In the genomic region with DNA sequence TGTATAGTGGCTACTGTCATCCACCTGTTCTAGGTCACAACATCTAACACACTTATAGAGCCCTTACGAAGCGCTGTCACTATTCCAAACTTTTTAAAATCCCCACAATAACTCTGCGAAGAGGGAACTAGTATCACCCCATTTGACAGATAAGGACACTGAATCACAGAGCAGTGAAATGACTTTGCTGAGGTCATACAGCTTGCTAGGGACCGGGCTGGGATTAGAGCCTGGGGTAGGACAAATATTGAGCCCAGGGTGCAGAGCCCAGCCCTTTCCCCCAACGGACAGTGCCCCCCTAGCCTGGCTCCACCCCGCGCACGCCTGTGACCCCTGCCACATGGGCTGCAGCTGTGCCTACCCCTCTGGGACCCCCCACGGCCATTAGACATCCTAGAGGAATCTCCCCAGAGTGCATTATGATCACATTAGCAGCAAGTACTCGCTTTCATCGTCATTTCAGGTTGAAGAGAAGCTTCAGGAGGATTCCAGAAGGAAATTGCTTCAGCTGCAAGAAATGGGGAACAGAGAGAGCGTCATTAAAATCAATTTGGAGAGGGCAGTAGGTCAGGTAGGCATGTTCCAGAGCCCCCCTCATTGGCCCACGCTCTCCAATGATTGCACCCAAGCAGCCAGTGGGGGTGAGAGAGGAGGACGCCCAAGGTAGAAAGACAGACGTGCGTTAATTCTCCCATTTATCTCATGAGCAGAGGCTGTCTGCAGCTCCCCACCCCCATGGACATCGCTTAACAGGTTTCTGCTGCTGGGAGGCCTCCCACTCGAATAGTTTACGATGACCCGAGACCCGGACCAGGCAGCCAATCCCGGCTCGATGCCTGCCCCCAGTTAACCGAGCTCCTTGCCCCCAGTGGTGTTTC, we compare ENCODE assay signal across 15 cellular contexts.
DNase-seq lines count a peak whose midpoint lies in the region; TF ChIP-seq lines count a peak whose summit lies in the region.
"Had no signal": no experiment of that assay in that cellular context is flagged by ENCODE, and none has a peak within 500 bp of the region (broad histone marks: within the 10 kb centered on the region; RNA-seq: fewer than 3 reads in every experiment).

No MANE protein-coding gene starts in this region.

- peaks cover 0 to 11% (median 6%) of the 10 kb centered on the region in 8 donors for H3K9me3 Mint-ChIP-seq in CD4-positive, alpha-beta memory T cell

- no peak overlapping the region for H3K9ac ChIP-seq in mesendoderm (ENCODE audit: low read length)
- H3K9ac ChIP-seq in trophoblast cell (ENCODE audit: low read length), result no peak overlapping the region

- no peak overlapping the region for H3K14ac ChIP-seq in trophoblast cell (ENCODE audit: low read length)

- peaks cover 4 to 7% of the 10 kb centered on the region in 2 donors for H3K27me3 Mint-ChIP-seq in CD4-positive, alpha-beta memory T cell

- H3K4ac ChIP-seq in mesendoderm (ENCODE audit: low read depth, low read length), result no peak overlapping the region
- H3K4ac ChIP-seq in trophoblast cell (ENCODE audit: low read depth, low read length), result no peak overlapping the region

- H4K8ac ChIP-seq in mesendoderm (ENCODE audit: low read depth, low read length), result no peak overlapping the region
- H4K8ac ChIP-seq in trophoblast cell (ENCODE audit: low read depth, low read length), result no peak overlapping the region

- peaks cover 0 to 6% (median 0%) of the 10 kb centered on the region in 4 donors for H3K4me1 Mint-ChIP-seq in CD4-positive, alpha-beta memory T cell
- H3K4me1 Mint-ChIP-seq: activated B cell treated with CpG ODN at 0.5 μM for 24 hours; stimulated activated naive CD8-positive, alpha-beta T cell treated with anti-CD3 and anti-CD28 coated beads, Interleukin-15, amount 100 ng/mL, for 72 hours had no signal

- H3K79me1 ChIP-seq in mesendoderm (ENCODE audit: low read length) (no peaks in the 10 kb centered on the region), trophoblast cell (ENCODE audit: low read length) (no peaks in the 10 kb centered on the region)

- H2BK12ac ChIP-seq in trophoblast cell (ENCODE audit: low read length), result no peak overlapping the region

- DNase-seq in Daoy (ENCODE audit: low read depth) (peak; percentile 22), NCI-H460 (ENCODE audit: extremely low read depth, low read depth) (peak; percentile 55), choroid plexus epithelial cell (ENCODE audit: low read depth) (peak; percentile 24), mesendoderm (peak; percentile 25), trophoblast cell (no peak), midbrain (lab: John Stamatoyannopoulos, UW) (no peak)
- no peak for DNase-seq in central memory CD4-positive, alpha-beta T cell
- no peak for DNase-seq in CD4-positive, alpha-beta memory T cell
- DNase-seq: NCI-H1417 treated with DMSO at 0.1 percent for 48 hours had no signal

- H3K36me3 ChIP-seq in mesendoderm (ENCODE audit: control insufficient read depth, insufficient read depth, low read length), result no peaks in the 10 kb centered on the region
- H3K36me3 ChIP-seq in trophoblast cell (ENCODE audit: control insufficient read depth in 1 of 2, insufficient read depth in 2 of 2, low read length in 2 of 2), result no peaks in the 10 kb centered on the region
- no peaks in the 10 kb centered on the region for H3K36me3 ChIP-seq in CD4-positive, alpha-beta memory T cell (ENCODE audit: insufficient read depth, low read length)
- H3K36me3 ChIP-seq: uterus had no signal

- H3K4me3 ChIP-seq in choroid plexus epithelial cell (ENCODE audit: low read depth, low read length), result no peak overlapping the region
- H3K4me3 ChIP-seq in mesendoderm (ENCODE audit: low read length), result no peak overlapping the region
- H3K4me3 ChIP-seq in trophoblast cell (ENCODE audit: low read depth, low read length), result no peak overlapping the region
- no peak overlapping the region for H3K4me3 ChIP-seq in CD4-positive, alpha-beta memory T cell (ENCODE audit: low read length in 2 of 2)
- H3K4me3 ChIP-seq: uterus had no signal

- H2BK5ac ChIP-seq in mesendoderm (ENCODE audit: low read length) (no peak overlapping the region), trophoblast cell (ENCODE audit: low read depth, low read length, poor library complexity) (no peak overlapping the region)

- CTCF ChIA-PET in CD4-positive, alpha-beta memory T cell (lab: Charles Lee; ENCODE audit: partially characterized antibody), result interaction anchor here (0.9 to 7.8 kb wide), 22 partner anchors 10 to 196 kb away, joined by 3 to 274 read pairs (median 4); a partner anchor contains a TSS

- H3K27ac ChIP-seq in mesendoderm (ENCODE audit: low read depth, low read length) (no peak overlapping the region), trophoblast cell (ENCODE audit: low read depth, low read length) (no peak overlapping the region)
- H3K27ac ChIP-seq in CD4-positive, alpha-beta memory T cell (ENCODE audit: low read depth, low read length), result no peak overlapping the region
- H3K27ac ChIP-seq: HL-60, uterus had no signal

- H2BK15ac ChIP-seq in mesendoderm (replicated peaks; ENCODE audit: low read depth), result no peak overlapping the region

- no peak overlapping the region for H4K91ac ChIP-seq in trophoblast cell (ENCODE audit: low read depth, low read length)

- H2BK120ac ChIP-seq in mesendoderm (ENCODE audit: low read depth, low read length) (no peak overlapping the region), trophoblast cell (ENCODE audit: insufficient read depth, low read length, poor library complexity) (no peak overlapping the region)

- H3K4me1 ChIP-seq in mesendoderm (ENCODE audit: control insufficient read depth, low read depth, low read length), result no peaks in the 10 kb centered on the region
- H3K4me1 ChIP-seq in trophoblast cell (ENCODE audit: control insufficient read depth in 1 of 2, insufficient read depth in 2 of 2, low read length in 2 of 2), result peaks cover 4 to 8% of the 10 kb centered on the region in 2 experiments
- H3K4me1 ChIP-seq in CD4-positive, alpha-beta memory T cell (ENCODE audit: insufficient read depth, low read length), result peaks cover 5% of the 10 kb centered on the region

- H3K79me2 ChIP-seq in mesendoderm (ENCODE audit: control insufficient read depth, insufficient read depth, low read length) (no peaks in the 10 kb centered on the region), trophoblast cell (ENCODE audit: control insufficient read depth, insufficient read depth, low read length, poor library complexity) (no peaks in the 10 kb centered on the region)

- H3K4me3 Mint-ChIP-seq in CD4-positive, alpha-beta memory T cell, result no peak overlapping the region
- H3K4me3 Mint-ChIP-seq: activated B cell treated with CpG ODN at 0.5 μM for 24 hours; stimulated activated naive CD8-positive, alpha-beta T cell treated with anti-CD3 and anti-CD28 coated beads, Interleukin-15, amount 100 ng/mL, for 72 hours had no signal

- no peak overlapping the region for H4K12ac ChIP-seq in trophoblast cell (ENCODE audit: low read depth, low read length)

- intact Hi-C loops in CD4-positive, alpha-beta memory T cell (cut with micrococcal nuclease), result no loop called here

- H3K36me3 Mint-ChIP-seq in CD4-positive, alpha-beta memory T cell, result peaks cover 0 to 3% of the 10 kb centered on the region in 2 donors

- H3K9me3 ChIP-seq in trophoblast cell (ENCODE audit: insufficient read depth, low read depth, low read length), result no peaks in the 10 kb centered on the region
- no peaks in the 10 kb centered on the region for H3K9me3 ChIP-seq in CD4-positive, alpha-beta memory T cell (ENCODE audit: control insufficient read depth in 1 of 2, low read length in 2 of 2)
- H3K9me3 ChIP-seq: Caco-2, uterus had no signal

- H3K23ac ChIP-seq in mesendoderm (ENCODE audit: low read length) (no peak overlapping the region), trophoblast cell (ENCODE audit: low read length) (no peak overlapping the region)

- WGBS in mesendoderm (ENCODE audit: extremely low coverage, insufficient coverage, low lambda C conversion rate), result no CpG with 5 or more reads among the region's 24 CpGs
- no CpG with 5 or more reads among the region's 24 CpGs for WGBS in trophoblast cell (ENCODE audit: extremely low coverage, insufficient coverage, insufficient read length)

- H3K56ac ChIP-seq in mesendoderm (ENCODE audit: low read length), result no peak overlapping the region

- H4K5ac ChIP-seq in mesendoderm (ENCODE audit: low read length), result no peak overlapping the region

- H3K4me2 ChIP-seq in mesendoderm (ENCODE audit: low read length) (no peak overlapping the region), trophoblast cell (ENCODE audit: low read length) (no peak overlapping the region)

- no peak overlapping the region for H2AK5ac ChIP-seq in mesendoderm (ENCODE audit: low read length)
- H2AK5ac ChIP-seq in trophoblast cell (ENCODE audit: low read length), result no peak overlapping the region

- no peaks in the 10 kb centered on the region for H3K27me3 ChIP-seq in mesendoderm (ENCODE audit: insufficient read depth, low read length, poor library complexity)
- no peaks in the 10 kb centered on the region for H3K27me3 ChIP-seq in trophoblast cell (ENCODE audit: insufficient read depth, low read length)
- H3K27me3 ChIP-seq in CD4-positive, alpha-beta memory T cell (ENCODE audit: insufficient read depth, low read length), result no peaks in the 10 kb centered on the region
- H3K27me3 ChIP-seq: uterus had no signal

- POLR2A ChIA-PET in CD4-positive, alpha-beta memory T cell (lab: Charles Lee; ENCODE audit: partially characterized antibody), result interaction anchor here (0.6 to 2.3 kb wide), 5 partner anchors 86 to 107 kb away, joined by 3 to 21 read pairs (median 3); a partner anchor contains a TSS

- H3K27ac Mint-ChIP-seq in CD4-positive, alpha-beta memory T cell, result no peak overlapping the region
- H3K27ac Mint-ChIP-seq: activated B cell treated with CpG ODN at 0.5 μM for 24 hours; progenitor cell of endocrine pancreas; stimulated activated naive CD8-positive, alpha-beta T cell treated with anti-CD3 and anti-CD28 coated beads, Interleukin-15, amount 100 ng/mL, for 72 hours had no signal

- H3K18ac ChIP-seq in mesendoderm (ENCODE audit: low read length), result no peak overlapping the region
- H3K18ac ChIP-seq in trophoblast cell (ENCODE audit: low read length), result no peak overlapping the region

- no peak overlapping the region for H2AFZ ChIP-seq in trophoblast cell (ENCODE audit: insufficient read depth, low read length, poor library complexity)

- no peak for TF ChIP-seq CTCF in choroid plexus epithelial cell (conservative IDR thresholded peaks at IDR 0.05; ENCODE audit: low read depth, low read length)

Comparison
In these comparisons a context has a peak if more than half of its experiments do, and no peak if none do; other contexts are left out.
1. DNase-seq: peak in Daoy (single experiment), NCI-H460 (single experiment), choroid plexus epithelial cell (single experiment) and mesendoderm (single experiment); none in trophoblast cell (0 of 2), central memory CD4-positive, alpha-beta T cell (single experiment), midbrain (single experiment) and CD4-positive, alpha-beta memory T cell (0 of 5).